31 cellular contexts compared by ENCODE assay signal in genomic region chr18:11759456-11759855, GRCh38.
"Had no signal": no experiment of that assay in that cellular context is flagged by ENCODE, and none has a peak within 500 bp of the region (broad histone marks: within the 10 kb centered on the region; RNA-seq: fewer than 3 reads in every experiment).

No MANE protein-coding gene starts in this region.

- ATAC-seq: activated CD8-positive, alpha-beta memory T cell treated with anti-CD3 and anti-CD28 coated beads, Interleukin-2, amount 10 ng/mL, durations not matched to agents 7 days and 5 days; activated CD8-positive, alpha-beta T cell treated with anti-CD3 and anti-CD28 coated beads, Interleukin-2, amount 10 ng/mL, durations not matched to agents 7 days and 5 days; activated naive CD4-positive, alpha-beta T cell treated with anti-CD3 and anti-CD28 coated beads, Interleukin-2, amount 50 U/mL, for 72 hours; activated T-cell treated with anti-CD3 and anti-CD28 coated beads, Interleukin-2, amount 50 U/mL, for 72 hours; effector memory CD8-positive, alpha-beta T cell; gastroesophageal sphincter; WTC11 had no signal

- H3K27me3 ChIP-seq: ascending aorta, breast epithelium, cardiac muscle cell, esophagus squamous epithelium, gastroesophageal sphincter had no signal

- DNase-seq: activated CD4-positive, alpha-beta memory T cell treated with anti-CD3 and anti-CD28 coated beads for 36 hours; activated CD4-positive, alpha-beta T cell treated with anti-CD3 and anti-CD28 coated beads for 1 hour; activated CD4-positive, alpha-beta T cell treated with anti-CD3 and anti-CD28 coated beads for 4 hours; activated CD4-positive, alpha-beta T cell treated with anti-CD3 and anti-CD28 coated beads, Interleukin-2, amount 50 U/mL, for 1 hour; activated CD8-positive, alpha-beta memory T cell treated with anti-CD3 and anti-CD28 coated beads, Interleukin-2, amount 10 ng/mL, durations not matched to agents 7 days and 5 days; activated CD8-positive, alpha-beta memory T cell treated with anti-CD3 and anti-CD28 coated beads, Interleukin-2, amount 50 U/mL, for 4 hours; activated CD8-positive, alpha-beta T cell treated with anti-CD3 and anti-CD28 coated beads, Interleukin-2, amount 10 ng/mL, durations not matched to agents 7 days and 5 days; activated gamma-delta T cell; activated naive CD4-positive, alpha-beta T cell; activated naive CD4-positive, alpha-beta T cell treated with anti-CD3 and anti-CD28 coated beads, Interleukin-2, amount 10 ng/mL, durations not matched to agents 7 days and 5 days; activated naive CD8-positive, alpha-beta T cell treated with anti-CD3 and anti-CD28 coated beads, Interleukin-2, amount 10 ng/mL, durations not matched to agents 7 days and 5 days; activated T-cell treated with anti-CD3 and anti-CD28 coated beads, Interleukin-2, amount 50 U/mL, for 1 hour; activated T-cell treated with anti-CD3 and anti-CD28 coated beads, Interleukin-2, amount 50 U/mL, for 72 hours; cortex of kidney; dermis blood vessel endothelial cell; effector CD4-positive, alpha-beta T cell; effector memory CD8-positive, alpha-beta T cell; erythroblast; esophagus squamous epithelium; foreskin melanocyte; T-helper 2 cell had no signal

- H3K27me3 Mint-ChIP-seq: brain had no signal

- H3K9me3 Mint-ChIP-seq: activated CD4-positive, alpha-beta memory T cell treated with anti-CD3 and anti-CD28 coated beads for 36 hours; activated naive CD4-positive, alpha-beta T cell treated with anti-CD3 and anti-CD28 coated beads, Interleukin-2, amount 10 ng/mL, durations not matched to agents 7 days and 5 days; activated naive CD4-positive, alpha-beta T cell treated with anti-CD3 and anti-CD28 coated beads, Interleukin-2, amount 50 U/mL, for 72 hours; activated naive CD8-positive, alpha-beta T cell treated with anti-CD3 and anti-CD28 coated beads, Interleukin-2, amount 10 ng/mL, durations not matched to agents 7 days and 5 days; activated T-cell treated with anti-CD3 and anti-CD28 coated beads, Interleukin-2, amount 50 U/mL, for 72 hours; brain; effector memory CD8-positive, alpha-beta T cell; WTC11 had no signal

- H3K27ac ChIP-seq: ascending aorta, breast epithelium, cardiac muscle cell, esophagus squamous epithelium, gastroesophageal sphincter, VCaP had no signal

- H3K27ac Mint-ChIP-seq: activated CD4-positive, alpha-beta memory T cell treated with anti-CD3 and anti-CD28 coated beads for 36 hours; activated CD8-positive, alpha-beta memory T cell treated with anti-CD3 and anti-CD28 coated beads, Interleukin-2, amount 10 ng/mL, durations not matched to agents 7 days and 5 days; activated CD8-positive, alpha-beta T cell treated with anti-CD3 and anti-CD28 coated beads, Interleukin-2, amount 10 ng/mL, durations not matched to agents 7 days and 5 days; activated naive CD4-positive, alpha-beta T cell treated with anti-CD3 and anti-CD28 coated beads, Interleukin-2, amount 10 ng/mL, durations not matched to agents 7 days and 5 days; activated naive CD4-positive, alpha-beta T cell treated with anti-CD3 and anti-CD28 coated beads, Interleukin-2, amount 50 U/mL, for 72 hours; activated naive CD8-positive, alpha-beta T cell treated with anti-CD3 and anti-CD28 coated beads, Interleukin-2, amount 10 ng/mL, durations not matched to agents 7 days and 5 days; activated T-cell treated with anti-CD3 and anti-CD28 coated beads, Interleukin-2, amount 50 U/mL, for 72 hours; brain; WTC11 had no signal

- H3K4me3 ChIP-seq: ascending aorta, breast epithelium, cardiac muscle cell, esophagus squamous epithelium, gastroesophageal sphincter had no signal

- H3K9me3 ChIP-seq: ascending aorta, breast epithelium, esophagus squamous epithelium, gastroesophageal sphincter had no signal

- H3K4me1 Mint-ChIP-seq: activated naive CD4-positive, alpha-beta T cell treated with anti-CD3 and anti-CD28 coated beads, Interleukin-2, amount 10 ng/mL, durations not matched to agents 7 days and 5 days had no signal

- H3K4me1 ChIP-seq: ascending aorta, breast epithelium, esophagus squamous epithelium, gastroesophageal sphincter had no signal

- H3K4me3 Mint-ChIP-seq: activated CD4-positive, alpha-beta memory T cell treated with anti-CD3 and anti-CD28 coated beads for 36 hours; activated CD8-positive, alpha-beta memory T cell treated with anti-CD3 and anti-CD28 coated beads, Interleukin-2, amount 10 ng/mL, durations not matched to agents 7 days and 5 days; activated CD8-positive, alpha-beta T cell treated with anti-CD3 and anti-CD28 coated beads, Interleukin-2, amount 10 ng/mL, durations not matched to agents 7 days and 5 days; activated naive CD4-positive, alpha-beta T cell treated with anti-CD3 and anti-CD28 coated beads, Interleukin-2, amount 10 ng/mL, durations not matched to agents 7 days and 5 days; activated naive CD8-positive, alpha-beta T cell treated with anti-CD3 and anti-CD28 coated beads, Interleukin-2, amount 10 ng/mL, durations not matched to agents 7 days and 5 days; activated T-cell treated with anti-CD3 and anti-CD28 coated beads, Interleukin-2, amount 50 U/mL, for 72 hours; brain; effector memory CD8-positive, alpha-beta T cell; WTC11 had no signal

- H3K36me3 ChIP-seq: ascending aorta, breast epithelium, cardiac muscle cell, esophagus squamous epithelium, gastroesophageal sphincter had no signal

- FAIRE-seq: colon, TTC549 had no signal
